19 cellular contexts compared by ENCODE assay signal in genomic region chr4:152246659-152247058, GRCh38.
DNase-seq lines count a peak whose midpoint lies in the region; ATAC-seq and TF ChIP-seq lines count a peak whose summit lies in the region.
"Had no signal": no experiment of that assay in that cellular context is flagged by ENCODE, and none has a peak within 500 bp of the region (broad histone marks: within the 10 kb centered on the region; RNA-seq: fewer than 3 reads in every experiment).

No MANE protein-coding gene starts in this region.

- H3K9me3 Mint-ChIP-seq in activated T-helper 1 cell treated with anti-CD3 and anti-CD28 coated beads, Interleukin-12 subunit alpha, Interleukin-12 subunit beta, Interleukin-2, Interleukin-4 antibody, amounts not matched to agents 30 ng/mL and 10 ng/mL and 1 ng/mL, durations not matched to agents 14 hours and 24 hours and 36 hours: peaks cover 9% of the 10 kb centered on the region
- H3K9me3 Mint-ChIP-seq in T-helper 1 cell treated with Interleukin-12 subunit alpha and Interleukin-12 subunit beta and Interleukin-4 antibody, amounts not matched to agents 30 μg/mL and 1 μg/mL, for 36 hours: peaks cover 5% of the 10 kb centered on the region
- peaks cover 2% of the 10 kb centered on the region for H3K9me3 Mint-ChIP-seq in activated naive CD4-positive, alpha-beta T cell treated with anti-CD3 and anti-CD28 coated beads for 36 hours
- H3K9me3 Mint-ChIP-seq in endothelial cell (ENCODE audit: unreplicated experiment): no peaks in the 10 kb centered on the region
- H3K9me3 Mint-ChIP-seq: memory B cell, naive B cell had no signal

- peaks cover 27% of the 10 kb centered on the region for H3K4me1 Mint-ChIP-seq in activated T-helper 1 cell treated with anti-CD3 and anti-CD28 coated beads, Interleukin-12 subunit alpha, Interleukin-12 subunit beta, Interleukin-2, Interleukin-4 antibody, amounts not matched to agents 30 ng/mL and 10 ng/mL and 1 ng/mL, durations not matched to agents 14 hours and 24 hours and 36 hours (ENCODE audit: low read depth)
- peaks cover 25% of the 10 kb centered on the region for H3K4me1 Mint-ChIP-seq in T-helper 1 cell treated with Interleukin-12 subunit alpha and Interleukin-12 subunit beta and Interleukin-4 antibody, amounts not matched to agents 30 μg/mL and 1 μg/mL, for 36 hours (ENCODE audit: low read depth)
- peaks cover 38% of the 10 kb centered on the region for H3K4me1 Mint-ChIP-seq in activated naive CD4-positive, alpha-beta T cell treated with anti-CD3 and anti-CD28 coated beads for 36 hours (ENCODE audit: low read depth)
- H3K4me1 Mint-ChIP-seq in endothelial cell (ENCODE audit: unreplicated experiment): peaks cover 16% of the 10 kb centered on the region
- H3K4me1 Mint-ChIP-seq: memory B cell, naive B cell had no signal

- H3K27ac Mint-ChIP-seq in activated T-helper 1 cell treated with anti-CD3 and anti-CD28 coated beads, Interleukin-12 subunit alpha, Interleukin-12 subunit beta, Interleukin-2, Interleukin-4 antibody, amounts not matched to agents 30 ng/mL and 10 ng/mL and 1 ng/mL, durations not matched to agents 14 hours and 24 hours and 36 hours: no peak overlapping the region
- peak overlapping the region; percentile 57 for H3K27ac Mint-ChIP-seq in T-helper 1 cell treated with Interleukin-12 subunit alpha and Interleukin-12 subunit beta and Interleukin-4 antibody, amounts not matched to agents 30 μg/mL and 1 μg/mL, for 36 hours
- H3K27ac Mint-ChIP-seq in activated naive CD4-positive, alpha-beta T cell treated with anti-CD3 and anti-CD28 coated beads for 36 hours: no peak overlapping the region
- H3K27ac Mint-ChIP-seq in endothelial cell (ENCODE audit: unreplicated experiment): no peak overlapping the region
- H3K27ac Mint-ChIP-seq: brain, CD14-positive monocyte, memory B cell, naive B cell had no signal

- ATAC-seq in stimulated activated naive CD8-positive, alpha-beta T cell treated with anti-CD3 and anti-CD28 coated beads, Interleukin-15, Interleukin-2, amounts not matched to agents 100 U/mL and 50 U/mL, for 24 hours: peak; percentile 9
- ATAC-seq in GM19324 (IDR thresholded peaks at IDR 0.05; ENCODE audit: low FRiP score, unreplicated experiment): no peak
- ATAC-seq: GM12878 had no signal

- CTCF ChIA-PET in activated naive CD4-positive, alpha-beta T cell treated with anti-CD3 and anti-CD28 coated beads for 36 hours (lab: Charles Lee): no interaction called here

- intact Hi-C loops in activated T-helper 1 cell treated with anti-CD3 and anti-CD28 coated beads, Interleukin-12 subunit alpha, Interleukin-12 subunit beta, Interleukin-2, Interleukin-4 antibody, amounts not matched to agents 30 ng/mL and 10 ng/mL and 1 ng/mL, durations not matched to agents 14 hours and 24 hours and 36 hours (cut with micrococcal nuclease): no loop called here
- intact Hi-C loops in activated naive CD4-positive, alpha-beta T cell treated with anti-CD3 and anti-CD28 coated beads for 36 hours (cut with micrococcal nuclease): no loop called here

- TF ChIP-seq CTCF in endothelial cell (IDR thresholded peaks at IDR 0.05; ENCODE audit: unreplicated experiment): no peak

- DNase-seq in activated T-helper 1 cell treated with Interleukin-2 at 50 U/mL for 16 hours (ENCODE audit: low read depth) (peak; percentile 17), AML-193 (lab: John Stamatoyannopoulos, UW) (no peak), endothelial cell (ENCODE audit: low spot score) (no peak)
- DNase-seq in activated T-helper 1 cell treated with anti-CD3 and anti-CD28 coated beads, Interleukin-12 subunit alpha, Interleukin-12 subunit beta, Interleukin-2, Interleukin-4 antibody, amounts not matched to agents 30 ng/mL and 10 ng/mL and 1 ng/mL, durations not matched to agents 14 hours and 24 hours and 36 hours (ENCODE audit: low spot score): no peak
- peak; percentile 39 for DNase-seq in activated naive CD4-positive, alpha-beta T cell treated with anti-CD3 and anti-CD28 coated beads for 36 hours
- no peak for DNase-seq in stimulated activated naive CD8-positive, alpha-beta T cell treated with anti-CD3 and anti-CD28 coated beads, Interleukin-15, Interleukin-2, amounts not matched to agents 100 U/mL and 50 U/mL, for 24 hours
- DNase-seq: cortex of kidney, GM23248, MG63, naive B cell, NCI-H1417 treated with DMSO at 0.1 percent for 48 hours, NCI-H748 treated with DMSO at 0.1 percent for 48 hours, spleen had no signal

- H3K4me3 Mint-ChIP-seq in activated T-helper 1 cell treated with anti-CD3 and anti-CD28 coated beads, Interleukin-12 subunit alpha, Interleukin-12 subunit beta, Interleukin-2, Interleukin-4 antibody, amounts not matched to agents 30 ng/mL and 10 ng/mL and 1 ng/mL, durations not matched to agents 14 hours and 24 hours and 36 hours: no peak overlapping the region
- peak overlapping the region; percentile 13 for H3K4me3 Mint-ChIP-seq in T-helper 1 cell treated with Interleukin-12 subunit alpha and Interleukin-12 subunit beta and Interleukin-4 antibody, amounts not matched to agents 30 μg/mL and 1 μg/mL, for 36 hours
- peak overlapping the region; percentile 27 for H3K4me3 Mint-ChIP-seq in activated naive CD4-positive, alpha-beta T cell treated with anti-CD3 and anti-CD28 coated beads for 36 hours
- no peak overlapping the region for H3K4me3 Mint-ChIP-seq in endothelial cell (ENCODE audit: unreplicated experiment)
- H3K4me3 Mint-ChIP-seq: brain, CD14-positive monocyte, memory B cell, naive B cell had no signal

- peaks cover 10% of the 10 kb centered on the region for H3K36me3 Mint-ChIP-seq in activated T-helper 1 cell treated with anti-CD3 and anti-CD28 coated beads, Interleukin-12 subunit alpha, Interleukin-12 subunit beta, Interleukin-2, Interleukin-4 antibody, amounts not matched to agents 30 ng/mL and 10 ng/mL and 1 ng/mL, durations not matched to agents 14 hours and 24 hours and 36 hours (ENCODE audit: low read depth)
- peaks cover 11% of the 10 kb centered on the region for H3K36me3 Mint-ChIP-seq in T-helper 1 cell treated with Interleukin-12 subunit alpha and Interleukin-12 subunit beta and Interleukin-4 antibody, amounts not matched to agents 30 μg/mL and 1 μg/mL, for 36 hours (ENCODE audit: low read depth)
- H3K36me3 Mint-ChIP-seq in activated naive CD4-positive, alpha-beta T cell treated with anti-CD3 and anti-CD28 coated beads for 36 hours (ENCODE audit: low read depth): no peaks in the 10 kb centered on the region
- H3K36me3 Mint-ChIP-seq in endothelial cell (ENCODE audit: low read depth, unreplicated experiment): no peaks in the 10 kb centered on the region
- H3K36me3 Mint-ChIP-seq: brain, CD14-positive monocyte, memory B cell, naive B cell had no signal

- H3K27me3 Mint-ChIP-seq in activated T-helper 1 cell treated with anti-CD3 and anti-CD28 coated beads, Interleukin-12 subunit alpha, Interleukin-12 subunit beta, Interleukin-2, Interleukin-4 antibody, amounts not matched to agents 30 ng/mL and 10 ng/mL and 1 ng/mL, durations not matched to agents 14 hours and 24 hours and 36 hours (ENCODE audit: insufficient read depth): peaks cover 2% of the 10 kb centered on the region
- peaks cover 12% of the 10 kb centered on the region for H3K27me3 Mint-ChIP-seq in T-helper 1 cell treated with Interleukin-12 subunit alpha and Interleukin-12 subunit beta and Interleukin-4 antibody, amounts not matched to agents 30 μg/mL and 1 μg/mL, for 36 hours (ENCODE audit: low read depth)
- H3K27me3 Mint-ChIP-seq in activated naive CD4-positive, alpha-beta T cell treated with anti-CD3 and anti-CD28 coated beads for 36 hours (ENCODE audit: low read depth): no peaks in the 10 kb centered on the region
- H3K27me3 Mint-ChIP-seq in endothelial cell (ENCODE audit: unreplicated experiment): no peaks in the 10 kb centered on the region
- H3K27me3 Mint-ChIP-seq: brain had no signal

Comparison
In these comparisons a context has a peak if more than half of its experiments do, and no peak if none do; other contexts are left out.
1. DNase-seq: peak in activated T-helper 1 cell treated with Interleukin-2 at 50 U/mL for 16 hours (single experiment) and activated naive CD4-positive, alpha-beta T cell treated with anti-CD3 and anti-CD28 coated beads for 36 hours (single experiment); none in activated T-helper 1 cell treated with anti-CD3 and anti-CD28 coated beads, Interleukin-12 subunit alpha, Interleukin-12 subunit beta, Interleukin-2, Interleukin-4 antibody, amounts not matched to agents 30 ng/mL and 10 ng/mL and 1 ng/mL, durations not matched to agents 14 hours and 24 hours and 36 hours (single experiment), stimulated activated naive CD8-positive, alpha-beta T cell treated with anti-CD3 and anti-CD28 coated beads, Interleukin-15, Interleukin-2, amounts not matched to agents 100 U/mL and 50 U/mL, for 24 hours (single experiment), AML-193 (0 of 2) and endothelial cell (single experiment).
2. H3K4me3 Mint-ChIP-seq: peak in T-helper 1 cell treated with Interleukin-12 subunit alpha and Interleukin-12 subunit beta and Interleukin-4 antibody, amounts not matched to agents 30 μg/mL and 1 μg/mL, for 36 hours (single experiment) and activated naive CD4-positive, alpha-beta T cell treated with anti-CD3 and anti-CD28 coated beads for 36 hours (single experiment); none in activated T-helper 1 cell treated with anti-CD3 and anti-CD28 coated beads, Interleukin-12 subunit alpha, Interleukin-12 subunit beta, Interleukin-2, Interleukin-4 antibody, amounts not matched to agents 30 ng/mL and 10 ng/mL and 1 ng/mL, durations not matched to agents 14 hours and 24 hours and 36 hours (single experiment) and endothelial cell (single experiment).